Comparison of ENCODE assay signal across 1 cellular context in the genomic region with DNA sequence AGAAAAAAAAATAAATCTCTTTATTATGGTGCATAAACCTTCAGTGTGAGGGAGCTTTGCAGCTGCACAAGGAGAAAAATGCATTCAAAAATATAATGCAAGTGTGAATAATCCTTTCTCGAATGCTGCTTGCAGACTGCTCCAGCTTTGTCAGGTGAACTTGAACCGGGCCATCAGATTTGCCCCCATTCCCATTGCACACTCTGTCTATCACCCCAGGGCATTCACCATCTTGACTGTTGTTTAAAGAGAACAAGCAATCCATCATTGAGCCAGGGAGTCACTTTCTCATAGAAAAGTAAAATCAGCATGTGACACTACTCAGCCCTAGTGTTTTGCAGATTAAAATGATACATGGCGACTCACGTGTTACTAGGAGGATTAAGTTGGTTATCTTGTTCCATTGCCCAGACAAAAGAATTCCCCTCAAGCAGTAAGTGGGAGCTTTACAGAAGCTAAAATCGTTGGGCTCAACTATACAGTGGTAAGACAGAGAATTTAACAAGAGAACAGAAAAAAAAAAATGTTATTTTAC.
TF ChIP-seq lines count a peak whose summit lies in the region.

No MANE protein-coding gene starts in this region.

TF ChIP-seq in SK-N-SH treated with all-trans-retinoic acid at 6 μM for 48 hours, 23 proteins besides CTCF, POLR2A, EP300 and RAD21 (continued from another document):
- TF ChIP-seq ARNTL (CRISPR knock-in tag; IDR thresholded peaks at IDR 0.05; ENCODE audit: borderline replicate concordance, low read depth) = no peak
- TF ChIP-seq GLIS3 (CRISPR knock-in tag; IDR thresholded peaks at IDR 0.05) = no peak
- TF ChIP-seq BACH2 (CRISPR knock-in tag; IDR thresholded peaks at IDR 0.05; ENCODE audit: borderline replicate concordance) = no peak
- no peak for TF ChIP-seq ISL1 (CRISPR knock-in tag; IDR thresholded peaks at IDR 0.05)
- TF ChIP-seq, protein P1, sequence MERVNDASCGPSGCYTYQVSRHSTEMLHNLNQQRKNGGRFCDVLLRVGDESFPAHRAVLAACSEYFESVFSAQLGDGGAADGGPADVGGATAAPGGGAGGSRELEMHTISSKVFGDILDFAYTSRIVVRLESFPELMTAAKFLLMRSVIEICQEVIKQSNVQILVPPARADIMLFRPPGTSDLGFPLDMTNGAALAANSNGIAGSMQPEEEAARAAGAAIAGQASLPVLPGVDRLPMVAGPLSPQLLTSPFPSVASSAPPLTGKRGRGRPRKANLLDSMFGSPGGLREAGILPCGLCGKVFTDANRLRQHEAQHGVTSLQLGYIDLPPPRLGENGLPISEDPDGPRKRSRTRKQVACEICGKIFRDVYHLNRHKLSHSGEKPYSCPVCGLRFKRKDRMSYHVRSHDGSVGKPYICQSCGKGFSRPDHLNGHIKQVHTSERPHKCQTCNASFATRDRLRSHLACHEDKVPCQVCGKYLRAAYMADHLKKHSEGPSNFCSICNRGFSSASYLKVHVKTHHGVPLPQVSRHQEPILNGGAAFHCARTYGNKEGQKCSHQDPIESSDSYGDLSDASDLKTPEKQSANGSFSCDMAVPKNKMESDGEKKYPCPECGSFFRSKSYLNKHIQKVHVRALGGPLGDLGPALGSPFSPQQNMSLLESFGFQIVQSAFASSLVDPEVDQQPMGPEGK (CRISPR knock-in tag; IDR thresholded peaks at IDR 0.05; ENCODE audit: borderline replicate concordance) = no peak
- no peak for TF ChIP-seq ZNF565 (CRISPR knock-in tag; conservative IDR thresholded peaks at IDR 0.05; ENCODE audit: low read depth)
